In the genomic region with DNA sequence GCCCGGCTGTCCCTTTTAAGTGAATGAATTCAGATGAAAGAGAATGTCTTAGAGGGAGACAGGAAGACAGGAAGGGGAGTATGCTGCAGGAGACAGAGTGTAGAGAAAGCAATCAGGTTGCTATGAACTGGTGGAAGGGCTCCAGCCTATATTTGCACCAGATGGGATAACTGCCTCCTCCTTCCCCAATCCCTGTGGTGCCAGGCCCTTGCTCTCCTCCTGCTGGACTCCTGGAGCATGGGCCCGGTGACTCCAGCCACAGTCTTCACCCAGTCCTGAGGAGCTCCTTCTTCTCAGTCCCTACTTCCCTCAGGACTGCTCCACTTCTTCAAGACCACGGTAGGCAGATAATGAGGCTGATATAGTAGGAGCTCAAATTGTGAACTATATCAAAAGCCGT, we compare ENCODE assay signal across 1 cellular context.
TF ChIP-seq lines count a peak whose summit lies in the region.

No MANE protein-coding gene starts in this region.

TF ChIP-seq in H1, 55 proteins besides CTCF, POLR2A, EP300 and RAD21 (continued from another document):
- TF ChIP-seq, protein P1, sequence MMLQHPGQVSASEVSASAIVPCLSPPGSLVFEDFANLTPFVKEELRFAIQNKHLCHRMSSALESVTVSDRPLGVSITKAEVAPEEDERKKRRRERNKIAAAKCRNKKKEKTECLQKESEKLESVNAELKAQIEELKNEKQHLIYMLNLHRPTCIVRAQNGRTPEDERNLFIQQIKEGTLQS (IDR thresholded peaks at IDR 0.05; ENCODE audit: insufficient read depth, low read depth, low read length) = no peak
- TF ChIP-seq GABPA (IDR thresholded peaks at IDR 0.05; ENCODE audit: borderline replicate concordance, insufficient read depth, low read length) = no peak
- no peak for TF ChIP-seq SP2 (IDR thresholded peaks at IDR 0.05; ENCODE audit: low read length)
- TF ChIP-seq, protein P2, sequence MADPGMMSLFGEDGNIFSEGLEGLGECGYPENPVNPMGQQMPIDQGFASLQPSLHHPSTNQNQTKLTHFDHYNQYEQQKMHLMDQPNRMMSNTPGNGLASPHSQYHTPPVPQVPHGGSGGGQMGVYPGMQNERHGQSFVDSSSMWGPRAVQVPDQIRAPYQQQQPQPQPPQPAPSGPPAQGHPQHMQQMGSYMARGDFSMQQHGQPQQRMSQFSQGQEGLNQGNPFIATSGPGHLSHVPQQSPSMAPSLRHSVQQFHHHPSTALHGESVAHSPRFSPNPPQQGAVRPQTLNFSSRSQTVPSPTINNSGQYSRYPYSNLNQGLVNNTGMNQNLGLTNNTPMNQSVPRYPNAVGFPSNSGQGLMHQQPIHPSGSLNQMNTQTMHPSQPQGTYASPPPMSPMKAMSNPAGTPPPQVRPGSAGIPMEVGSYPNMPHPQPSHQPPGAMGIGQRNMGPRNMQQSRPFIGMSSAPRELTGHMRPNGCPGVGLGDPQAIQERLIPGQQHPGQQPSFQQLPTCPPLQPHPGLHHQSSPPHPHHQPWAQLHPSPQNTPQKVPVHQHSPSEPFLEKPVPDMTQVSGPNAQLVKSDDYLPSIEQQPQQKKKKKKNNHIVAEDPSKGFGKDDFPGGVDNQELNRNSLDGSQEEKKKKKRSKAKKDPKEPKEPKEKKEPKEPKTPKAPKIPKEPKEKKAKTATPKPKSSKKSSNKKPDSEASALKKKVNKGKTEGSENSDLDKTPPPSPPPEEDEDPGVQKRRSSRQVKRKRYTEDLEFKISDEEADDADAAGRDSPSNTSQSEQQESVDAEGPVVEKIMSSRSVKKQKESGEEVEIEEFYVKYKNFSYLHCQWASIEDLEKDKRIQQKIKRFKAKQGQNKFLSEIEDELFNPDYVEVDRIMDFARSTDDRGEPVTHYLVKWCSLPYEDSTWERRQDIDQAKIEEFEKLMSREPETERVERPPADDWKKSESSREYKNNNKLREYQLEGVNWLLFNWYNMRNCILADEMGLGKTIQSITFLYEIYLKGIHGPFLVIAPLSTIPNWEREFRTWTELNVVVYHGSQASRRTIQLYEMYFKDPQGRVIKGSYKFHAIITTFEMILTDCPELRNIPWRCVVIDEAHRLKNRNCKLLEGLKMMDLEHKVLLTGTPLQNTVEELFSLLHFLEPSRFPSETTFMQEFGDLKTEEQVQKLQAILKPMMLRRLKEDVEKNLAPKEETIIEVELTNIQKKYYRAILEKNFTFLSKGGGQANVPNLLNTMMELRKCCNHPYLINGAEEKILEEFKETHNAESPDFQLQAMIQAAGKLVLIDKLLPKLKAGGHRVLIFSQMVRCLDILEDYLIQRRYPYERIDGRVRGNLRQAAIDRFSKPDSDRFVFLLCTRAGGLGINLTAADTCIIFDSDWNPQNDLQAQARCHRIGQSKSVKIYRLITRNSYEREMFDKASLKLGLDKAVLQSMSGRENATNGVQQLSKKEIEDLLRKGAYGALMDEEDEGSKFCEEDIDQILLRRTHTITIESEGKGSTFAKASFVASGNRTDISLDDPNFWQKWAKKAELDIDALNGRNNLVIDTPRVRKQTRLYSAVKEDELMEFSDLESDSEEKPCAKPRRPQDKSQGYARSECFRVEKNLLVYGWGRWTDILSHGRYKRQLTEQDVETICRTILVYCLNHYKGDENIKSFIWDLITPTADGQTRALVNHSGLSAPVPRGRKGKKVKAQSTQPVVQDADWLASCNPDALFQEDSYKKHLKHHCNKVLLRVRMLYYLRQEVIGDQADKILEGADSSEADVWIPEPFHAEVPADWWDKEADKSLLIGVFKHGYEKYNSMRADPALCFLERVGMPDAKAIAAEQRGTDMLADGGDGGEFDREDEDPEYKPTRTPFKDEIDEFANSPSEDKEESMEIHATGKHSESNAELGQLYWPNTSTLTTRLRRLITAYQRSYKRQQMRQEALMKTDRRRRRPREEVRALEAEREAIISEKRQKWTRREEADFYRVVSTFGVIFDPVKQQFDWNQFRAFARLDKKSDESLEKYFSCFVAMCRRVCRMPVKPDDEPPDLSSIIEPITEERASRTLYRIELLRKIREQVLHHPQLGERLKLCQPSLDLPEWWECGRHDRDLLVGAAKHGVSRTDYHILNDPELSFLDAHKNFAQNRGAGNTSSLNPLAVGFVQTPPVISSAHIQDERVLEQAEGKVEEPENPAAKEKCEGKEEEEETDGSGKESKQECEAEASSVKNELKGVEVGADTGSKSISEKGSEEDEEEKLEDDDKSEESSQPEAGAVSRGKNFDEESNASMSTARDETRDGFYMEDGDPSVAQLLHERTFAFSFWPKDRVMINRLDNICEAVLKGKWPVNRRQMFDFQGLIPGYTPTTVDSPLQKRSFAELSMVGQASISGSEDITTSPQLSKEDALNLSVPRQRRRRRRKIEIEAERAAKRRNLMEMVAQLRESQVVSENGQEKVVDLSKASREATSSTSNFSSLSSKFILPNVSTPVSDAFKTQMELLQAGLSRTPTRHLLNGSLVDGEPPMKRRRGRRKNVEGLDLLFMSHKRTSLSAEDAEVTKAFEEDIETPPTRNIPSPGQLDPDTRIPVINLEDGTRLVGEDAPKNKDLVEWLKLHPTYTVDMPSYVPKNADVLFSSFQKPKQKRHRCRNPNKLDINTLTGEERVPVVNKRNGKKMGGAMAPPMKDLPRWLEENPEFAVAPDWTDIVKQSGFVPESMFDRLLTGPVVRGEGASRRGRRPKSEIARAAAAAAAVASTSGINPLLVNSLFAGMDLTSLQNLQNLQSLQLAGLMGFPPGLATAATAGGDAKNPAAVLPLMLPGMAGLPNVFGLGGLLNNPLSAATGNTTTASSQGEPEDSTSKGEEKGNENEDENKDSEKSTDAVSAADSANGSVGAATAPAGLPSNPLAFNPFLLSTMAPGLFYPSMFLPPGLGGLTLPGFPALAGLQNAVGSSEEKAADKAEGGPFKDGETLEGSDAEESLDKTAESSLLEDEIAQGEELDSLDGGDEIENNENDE (IDR thresholded peaks at IDR 0.05; ENCODE audit: insufficient replicate concordance, low read length) = no peak
